In genomic region chr1:31959941-31960340, GRCh38 we compare ENCODE assay signal across 3 cellular contexts.
TF ChIP-seq lines count a peak whose summit lies in the region.

No MANE protein-coding gene starts in this region.

TF ChIP-seq in liver, 16 proteins besides CTCF, POLR2A, EP300 and RAD21:
- TF ChIP-seq JUND (IDR thresholded peaks at IDR 0.05), result no peak
- no peak for TF ChIP-seq FOXA2 (IDR thresholded peaks at IDR 0.05)
- no peak for TF ChIP-seq FOXA1 (IDR thresholded peaks at IDR 0.05)
- TF ChIP-seq YY1 (IDR thresholded peaks at IDR 0.05), result peak; percentile 17
- no peak for TF ChIP-seq GABPA (IDR thresholded peaks at IDR 0.05 in 1 of 2, conservative IDR thresholded peaks at IDR 0.05 in 1 of 2)
- TF ChIP-seq MAX (IDR thresholded peaks at IDR 0.05), result no peak
- peak; percentile 28 for TF ChIP-seq SP1 (IDR thresholded peaks at IDR 0.05)
- TF ChIP-seq RXRA (IDR thresholded peaks at IDR 0.05), result peak in 1 of 2 donors; percentile 34
- TF ChIP-seq ZBTB33 (IDR thresholded peaks at IDR 0.05), result no peak
- TF ChIP-seq ATF3 (IDR thresholded peaks at IDR 0.05), result no peak
- TF ChIP-seq HNF4A (conservative IDR thresholded peaks at IDR 0.05), result peak; percentile 51 to 60

TF ChIP-seq in HepG2, 621 proteins besides CTCF, POLR2A, EP300 and RAD21:
- TF ChIP-seq BHLHE40 (IDR thresholded peaks at IDR 0.05; ENCODE audit: low read length), result no peak
- no peak for TF ChIP-seq TBX3 (IDR thresholded peaks at IDR 0.05; ENCODE audit: borderline replicate concordance)
- TF ChIP-seq ZNF558 (CRISPR knock-in tag; IDR thresholded peaks at IDR 0.05; ENCODE audit: borderline replicate concordance), result no peak
- TF ChIP-seq, protein P1, sequence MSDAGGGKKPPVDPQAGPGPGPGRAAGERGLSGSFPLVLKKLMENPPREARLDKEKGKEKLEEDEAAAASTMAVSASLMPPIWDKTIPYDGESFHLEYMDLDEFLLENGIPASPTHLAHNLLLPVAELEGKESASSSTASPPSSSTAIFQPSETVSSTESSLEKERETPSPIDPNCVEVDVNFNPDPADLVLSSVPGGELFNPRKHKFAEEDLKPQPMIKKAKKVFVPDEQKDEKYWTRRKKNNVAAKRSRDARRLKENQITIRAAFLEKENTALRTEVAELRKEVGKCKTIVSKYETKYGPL (CRISPR knock-in tag; IDR thresholded peaks at IDR 0.05), result no peak
- TF ChIP-seq ZNF432 (CRISPR knock-in tag; IDR thresholded peaks at IDR 0.05; ENCODE audit: borderline replicate concordance), result no peak
- TF ChIP-seq ZNF333 (CRISPR knock-in tag; IDR thresholded peaks at IDR 0.05; ENCODE audit: borderline replicate concordance), result no peak
- TF ChIP-seq KAT8 (CRISPR knock-in tag; IDR thresholded peaks at IDR 0.05), result no peak
- TF ChIP-seq SRF (IDR thresholded peaks at IDR 0.05; ENCODE audit: low read depth, low read length), result no peak
- TF ChIP-seq MED8 (CRISPR knock-in tag; IDR thresholded peaks at IDR 0.05; ENCODE audit: insufficient replicate concordance), result no peak
- no peak for TF ChIP-seq CSRNP1 (CRISPR knock-in tag; IDR thresholded peaks at IDR 0.05)
- TF ChIP-seq TEAD3 (CRISPR knock-in tag; optimal IDR thresholded peaks at IDR 0.05; ENCODE audit: borderline replicate concordance), result no peak
- no peak for TF ChIP-seq ZSCAN22 (CRISPR knock-in tag; IDR thresholded peaks at IDR 0.05)
- TF ChIP-seq, protein P2, sequence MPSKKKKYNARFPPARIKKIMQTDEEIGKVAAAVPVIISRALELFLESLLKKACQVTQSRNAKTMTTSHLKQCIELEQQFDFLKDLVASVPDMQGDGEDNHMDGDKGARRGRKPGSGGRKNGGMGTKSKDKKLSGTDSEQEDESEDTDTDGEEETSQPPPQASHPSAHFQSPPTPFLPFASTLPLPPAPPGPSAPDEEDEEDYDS (CRISPR knock-in tag; IDR thresholded peaks at IDR 0.05), result no peak
- TF ChIP-seq, protein P3, sequence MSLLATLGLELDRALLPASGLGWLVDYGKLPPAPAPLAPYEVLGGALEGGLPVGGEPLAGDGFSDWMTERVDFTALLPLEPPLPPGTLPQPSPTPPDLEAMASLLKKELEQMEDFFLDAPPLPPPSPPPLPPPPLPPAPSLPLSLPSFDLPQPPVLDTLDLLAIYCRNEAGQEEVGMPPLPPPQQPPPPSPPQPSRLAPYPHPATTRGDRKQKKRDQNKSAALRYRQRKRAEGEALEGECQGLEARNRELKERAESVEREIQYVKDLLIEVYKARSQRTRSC (CRISPR knock-in tag; IDR thresholded peaks at IDR 0.05; ENCODE audit: low read depth), result no peak
TF ChIP-seq in HepG2: peak in this region for 0.

TF ChIP-seq in GM12878, 131 proteins besides CTCF, POLR2A, EP300 and RAD21:
- TF ChIP-seq CUX1 (IDR thresholded peaks at IDR 0.05; ENCODE audit: insufficient replicate concordance, low read depth, low read length) (no peak), ZBTB33 (IDR thresholded peaks at IDR 0.05) (no peak), CREB1 (IDR thresholded peaks at IDR 0.05; ENCODE audit: low read depth) (no peak), TCF7 (IDR thresholded peaks at IDR 0.05; ENCODE audit: borderline replicate concordance) (no peak)
- TF ChIP-seq, protein P4, sequence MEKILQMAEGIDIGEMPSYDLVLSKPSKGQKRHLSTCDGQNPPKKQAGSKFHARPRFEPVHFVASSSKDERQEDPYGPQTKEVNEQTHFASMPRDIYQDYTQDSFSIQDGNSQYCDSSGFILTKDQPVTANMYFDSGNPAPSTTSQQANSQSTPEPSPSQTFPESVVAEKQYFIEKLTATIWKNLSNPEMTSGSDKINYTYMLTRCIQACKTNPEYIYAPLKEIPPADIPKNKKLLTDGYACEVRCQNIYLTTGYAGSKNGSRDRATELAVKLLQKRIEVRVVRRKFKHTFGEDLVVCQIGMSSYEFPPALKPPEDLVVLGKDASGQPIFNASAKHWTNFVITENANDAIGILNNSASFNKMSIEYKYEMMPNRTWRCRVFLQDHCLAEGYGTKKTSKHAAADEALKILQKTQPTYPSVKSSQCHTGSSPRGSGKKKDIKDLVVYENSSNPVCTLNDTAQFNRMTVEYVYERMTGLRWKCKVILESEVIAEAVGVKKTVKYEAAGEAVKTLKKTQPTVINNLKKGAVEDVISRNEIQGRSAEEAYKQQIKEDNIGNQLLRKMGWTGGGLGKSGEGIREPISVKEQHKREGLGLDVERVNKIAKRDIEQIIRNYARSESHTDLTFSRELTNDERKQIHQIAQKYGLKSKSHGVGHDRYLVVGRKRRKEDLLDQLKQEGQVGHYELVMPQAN (conservative IDR thresholded peaks at IDR 0.05), result no peak
